ENCODE assay signal across 19 cellular contexts in genomic region chr6:77037439-77037838, GRCh38.
DNase-seq lines count a peak whose midpoint lies in the region; ATAC-seq, FAIRE-seq and TF ChIP-seq lines count a peak whose summit lies in the region.
"Had no signal": no experiment of that assay in that cellular context is flagged by ENCODE, and none has a peak within 500 bp of the region (broad histone marks: within the 10 kb centered on the region; RNA-seq: fewer than 3 reads in every experiment).

No MANE protein-coding gene starts in this region.

- no peaks in the 10 kb centered on the region for H3K27me3 ChIP-seq in prostate gland (replicated peaks; ENCODE audit: insufficient read depth)
- H3K27me3 ChIP-seq: BE2C had no signal

- no peaks in the 10 kb centered on the region for H3K4me1 Mint-ChIP-seq in activated naive CD8-positive, alpha-beta T cell treated with anti-CD3 and anti-CD28 coated beads, Interleukin-2, amount 50 U/mL, for 24 hours
- H3K4me1 Mint-ChIP-seq: CD4-positive, CD25-positive, alpha-beta regulatory T cell; CD8-positive, alpha-beta memory T cell; IgD-negative memory B cell had no signal

- ATAC-seq in activated naive CD8-positive, alpha-beta T cell treated with anti-CD3 and anti-CD28 coated beads, Interleukin-2, amount 50 U/mL, for 24 hours: no peak
- no peak for ATAC-seq in GM21723 (IDR thresholded peaks at IDR 0.05; ENCODE audit: unreplicated experiment)

- H3K27ac ChIP-seq in prostate gland: no peak overlapping the region
- H3K27ac ChIP-seq: GM23248 had no signal

- H3K4me1 ChIP-seq in prostate gland (replicated peaks): no peaks in the 10 kb centered on the region
- H3K4me1 ChIP-seq: BE2C, Caco-2 had no signal

- peak; percentile 20 for FAIRE-seq in H54 (lab: Jason Lieb, UNC)
- FAIRE-seq: A204.1, D721Med had no signal

- intact Hi-C loops in prostate gland (cut with DNase I): no loop called here

- H3K36me3 Mint-ChIP-seq in activated naive CD8-positive, alpha-beta T cell treated with anti-CD3 and anti-CD28 coated beads, Interleukin-2, amount 50 U/mL, for 24 hours (ENCODE audit: low read depth): no peaks in the 10 kb centered on the region
- H3K36me3 Mint-ChIP-seq: CD4-positive, CD25-positive, alpha-beta regulatory T cell; CD8-positive, alpha-beta memory T cell; IgD-negative memory B cell had no signal

- no peaks in the 10 kb centered on the region for H3K36me3 ChIP-seq in prostate gland
- H3K36me3 ChIP-seq: BE2C had no signal

- no peak for TF ChIP-seq CTCF in epithelial cell of esophagus (IDR thresholded peaks at IDR 0.05; ENCODE audit: insufficient read depth, low read depth, low read length, missing control alignments)
- no peak for TF ChIP-seq CTCF in prostate gland (IDR thresholded peaks at IDR 0.05)

- TF ChIP-seq POLR2A in H54 (IDR thresholded peaks at IDR 0.05; ENCODE audit: low read depth, low read length) (no peak), prostate gland (IDR thresholded peaks at IDR 0.05) (no peak)

- H3K4me3 Mint-ChIP-seq in activated naive CD8-positive, alpha-beta T cell treated with anti-CD3 and anti-CD28 coated beads, Interleukin-2, amount 50 U/mL, for 24 hours: no peak overlapping the region
- H3K4me3 Mint-ChIP-seq: CD4-positive, CD25-positive, alpha-beta regulatory T cell; CD8-positive, alpha-beta memory T cell; IgD-negative memory B cell had no signal

- 92% methylated on average over 1 of the region's 1 CpG for WGBS in prostate gland

- H3K27ac Mint-ChIP-seq in activated naive CD8-positive, alpha-beta T cell treated with anti-CD3 and anti-CD28 coated beads, Interleukin-2, amount 50 U/mL, for 24 hours: no peak overlapping the region
- H3K27ac Mint-ChIP-seq: CD4-positive, CD25-positive, alpha-beta regulatory T cell; CD8-positive, alpha-beta memory T cell; IgD-negative memory B cell had no signal

- H3K4me3 ChIP-seq in epithelial cell of esophagus (ENCODE audit: low read length) (no peak overlapping the region), prostate gland (no peak overlapping the region)
- H3K4me3 ChIP-seq: GM23248 had no signal

- DNase-seq in H54 (ENCODE audit: insufficient read length, low spot score) (no peak), RPMI7951 (ENCODE audit: low read depth) (peak; percentile 24), epithelial cell of esophagus (ENCODE audit: low read depth) (peak; percentile 78), prostate gland (ENCODE audit: low spot score) (no peak)
- no peak for DNase-seq in activated naive CD8-positive, alpha-beta T cell treated with anti-CD3 and anti-CD28 coated beads, Interleukin-2, amount 50 U/mL, for 24 hours
- DNase-seq: ACHN; BE2C; C1 segment of cervical spinal cord; Caco-2; CD4-positive, CD25-positive, alpha-beta regulatory T cell; CD8-positive, alpha-beta memory T cell; GF-D8; GM23248; HCEC 1CT; KBM-7 had no signal

- H3K27me3 Mint-ChIP-seq in activated naive CD8-positive, alpha-beta T cell treated with anti-CD3 and anti-CD28 coated beads, Interleukin-2, amount 50 U/mL, for 24 hours: no peaks in the 10 kb centered on the region
- H3K27me3 Mint-ChIP-seq: CD4-positive, CD25-positive, alpha-beta regulatory T cell; CD8-positive, alpha-beta memory T cell; IgD-negative memory B cell had no signal

- no peaks in the 10 kb centered on the region for H3K9me3 ChIP-seq in prostate gland
- H3K9me3 ChIP-seq: BE2C, Caco-2 had no signal

- H3K9me3 Mint-ChIP-seq in activated naive CD8-positive, alpha-beta T cell treated with anti-CD3 and anti-CD28 coated beads, Interleukin-2, amount 50 U/mL, for 24 hours: peaks cover 17% of the 10 kb centered on the region

Comparison
In these comparisons a context has a peak if more than half of its experiments do, and no peak if none do; other contexts are left out.
1. DNase-seq: peak in RPMI7951 (single experiment) and epithelial cell of esophagus (single experiment); none in H54 (single experiment), prostate gland (single experiment) and activated naive CD8-positive, alpha-beta T cell treated with anti-CD3 and anti-CD28 coated beads, Interleukin-2, amount 50 U/mL, for 24 hours (single experiment).